ENCODE assay signal across 12 cellular contexts in the genomic region with DNA sequence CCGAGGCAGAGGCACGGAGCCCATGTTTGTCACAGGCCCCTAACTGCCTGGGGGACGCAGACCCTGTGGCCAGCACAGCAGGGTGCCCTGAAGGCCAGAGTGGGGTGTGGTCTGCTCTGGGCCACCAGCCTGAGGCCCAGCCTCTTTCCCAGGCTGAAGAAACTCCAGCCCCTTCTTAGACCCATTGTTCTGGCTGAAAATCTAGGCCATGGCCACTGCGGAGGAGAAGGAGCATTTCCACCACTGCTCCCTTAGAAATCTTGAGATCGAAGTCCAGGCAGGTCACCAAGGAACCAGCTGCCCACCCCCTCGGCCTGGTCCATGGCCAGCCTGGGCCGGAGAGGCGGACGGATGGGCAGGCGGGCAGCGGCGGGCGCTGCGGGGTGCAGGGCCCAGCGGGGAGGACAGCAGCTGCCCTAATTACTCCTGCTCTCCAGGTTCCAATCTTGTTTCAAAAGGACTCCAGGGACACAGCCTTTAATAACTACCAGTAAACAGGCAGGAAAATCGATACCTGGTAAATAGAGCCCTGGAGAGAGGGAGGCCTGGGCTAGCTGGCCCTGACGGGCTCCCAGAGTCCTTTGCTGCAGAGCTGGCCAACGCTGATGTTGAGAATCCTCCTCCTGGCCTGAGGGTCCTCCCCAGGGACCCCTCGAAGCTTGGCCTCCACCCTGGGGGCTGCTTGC. TPM values are rescaled to one million over a fixed set of nuclear protein-coding genes. Genes with fewer than 3 reads are reported as not detected.
DNase-seq lines count a peak whose midpoint lies in the region; ATAC-seq and TF ChIP-seq lines count a peak whose summit lies in the region.
"Had no signal": no experiment of that assay in that cellular context is flagged by ENCODE, and none has a peak within 500 bp of the region (broad histone marks: within the 10 kb centered on the region; RNA-seq: fewer than 3 reads in every experiment).

No MANE protein-coding gene starts in this region.

- H3K4me2 ChIP-seq in OCI-LY1 (ENCODE audit: low read length), result peak overlapping the region; percentile 68; the same call in 1 of the 2 replicates

- H2AFZ ChIP-seq in OCI-LY1 (ENCODE audit: low read length), result no peak overlapping the region

- H3K36me3 ChIP-seq in OCI-LY1 (ENCODE audit: insufficient read depth, low read length) (peaks cover 71% of the 10 kb centered on the region; the same call in 1 of the 2 replicates), thyroid gland (no peaks in the 10 kb centered on the region)
- H3K36me3 ChIP-seq: SJSA1 had no signal

- ATAC-seq in activated naive CD4-positive, alpha-beta T cell treated with anti-CD3 and anti-CD28 coated beads, Interleukin-2, amount 50 U/mL, for 72 hours, result no peak
- no peak for ATAC-seq in HG02852 (IDR thresholded peaks at IDR 0.05; ENCODE audit: unreplicated experiment)
- no peak for ATAC-seq in GM21390 (IDR thresholded peaks at IDR 0.05; ENCODE audit: unreplicated experiment)

- no peak for TF ChIP-seq POLR2A in thyroid gland (IDR thresholded peaks at IDR 0.05)

- no peaks in the 10 kb centered on the region for H3K36me3 Mint-ChIP-seq in activated naive CD4-positive, alpha-beta T cell treated with anti-CD3 and anti-CD28 coated beads, Interleukin-2, amount 50 U/mL, for 72 hours

- peaks cover 100% of the 10 kb centered on the region for H3K4me1 ChIP-seq in OCI-LY1 (ENCODE audit: insufficient read depth, low read length, severe bottlenecking)
- H3K4me1 ChIP-seq in thyroid gland, result peaks cover 0 to 8% of the 10 kb centered on the region in 2 donors
- H3K4me1 ChIP-seq: SJSA1 had no signal

- WGBS in thyroid gland, 2 donors, result 72 to 75% methylated on average over 17 to 19 of the region's 19 CpGs

- H3K27me3 ChIP-seq in OCI-LY1 (ENCODE audit: insufficient read depth, low read length) (no peaks in the 10 kb centered on the region), thyroid gland (no peaks in the 10 kb centered on the region)
- H3K27me3 ChIP-seq: SJSA1 had no signal

- TF ChIP-seq CTCF in OCI-LY1 (IDR thresholded peaks at IDR 0.05; ENCODE audit: low read length), result no peak
- TF ChIP-seq CTCF in thyroid gland (IDR thresholded peaks at IDR 0.05), result no peak

- H3K79me2 ChIP-seq in OCI-LY1 (ENCODE audit: insufficient read depth, low read length), result peaks cover 14% of the 10 kb centered on the region

- H3K27ac ChIP-seq in OCI-LY1 (ENCODE audit: low read depth, low read length, poor library complexity, severe bottlenecking) (peak overlapping the region; percentile 99), thyroid gland (peak overlapping the region; percentile 40 to 49 (median 49))
- H3K27ac ChIP-seq: SJSA1 had no signal

- DNase-seq in activated naive CD4-positive, alpha-beta T cell treated with anti-CD3 and anti-CD28 coated beads, Interleukin-2, amount 50 U/mL, for 72 hours (ENCODE audit: low spot score in 2 of 2), result no peak
- no peak for DNase-seq in activated naive CD4-positive, alpha-beta T cell (lab: John Stamatoyannopoulos, UW)
- DNase-seq in hippocampal formation (lab: John Stamatoyannopoulos, UW) (peak; percentile 53 to 54), thyroid gland (no peak), 8988T (no peak)
- DNase-seq: activated CD8-positive, alpha-beta memory T cell treated with anti-CD3 and anti-CD28 coated beads, Interleukin-2, amount 50 U/mL, for 4 hours; AML-193 had no signal

- H3K27ac Mint-ChIP-seq in activated naive CD4-positive, alpha-beta T cell treated with anti-CD3 and anti-CD28 coated beads, Interleukin-2, amount 50 U/mL, for 72 hours, result peak overlapping the region; percentile 84 to 85
- H3K27ac Mint-ChIP-seq: HFFc6 had no signal

- H3K9me2 ChIP-seq in OCI-LY1 (ENCODE audit: low read depth, low read length), result no peaks in the 10 kb centered on the region

- H3K9ac ChIP-seq in OCI-LY1 (ENCODE audit: low read length), result peak overlapping the region; percentile 66

- no peaks in the 10 kb centered on the region for H4K20me1 ChIP-seq in OCI-LY1 (ENCODE audit: insufficient read depth, low read length)

- H3K9me3 ChIP-seq in OCI-LY1 (ENCODE audit: low read length) (no peaks in the 10 kb centered on the region), thyroid gland (no peaks in the 10 kb centered on the region)
- H3K9me3 ChIP-seq: SJSA1 had no signal

- H3K4me3 ChIP-seq in OCI-LY1 (ENCODE audit: low read depth, low read length, poor library complexity, severe bottlenecking), result no peak overlapping the region
- no peak overlapping the region for H3K4me3 ChIP-seq in thyroid gland (replicated peaks in 1 of 3)
- H3K4me3 ChIP-seq: SJSA1 had no signal

- H3F3A ChIP-seq in OCI-LY1 (ENCODE audit: insufficient read depth, low read length), result peaks cover 31% of the 10 kb centered on the region

- intact Hi-C loops in thyroid gland (cut with DNase I), result no loop called here

- no peaks in the 10 kb centered on the region for H3K9me3 Mint-ChIP-seq in activated naive CD4-positive, alpha-beta T cell treated with anti-CD3 and anti-CD28 coated beads, Interleukin-2, amount 50 U/mL, for 72 hours
- H3K9me3 Mint-ChIP-seq: HFFc6 had no signal

RNA-seq across cellular contexts. Expression of a gene that starts 15.0 kb away (rescaled TPM):
- total RNA-seq in activated naive CD4-positive, alpha-beta T cell treated with anti-CD3 and anti-CD28 coated beads, Interleukin-2, amount 50 U/mL, for 72 hours, result 10 to 100 TPM in 1 of 2 donors, 1 to 10 TPM in 1; 9.8 to 17.3 TPM
- total RNA-seq in thyroid gland, result 10 to 100 TPM; 11.5 to 37.1 (median 20.6) TPM
- total RNA-seq: HFFc6, SJSA1 had no signal

Comparison
In these comparisons a context has a peak if more than half of its experiments do, and no peak if none do; other contexts are left out.
1. DNase-seq: peak in hippocampal formation (2 of 2); none in activated naive CD4-positive, alpha-beta T cell treated with anti-CD3 and anti-CD28 coated beads, Interleukin-2, amount 50 U/mL, for 72 hours (0 of 2), activated naive CD4-positive, alpha-beta T cell (0 of 4), thyroid gland (0 of 2) and 8988T (single experiment).